In the genomic region with DNA sequence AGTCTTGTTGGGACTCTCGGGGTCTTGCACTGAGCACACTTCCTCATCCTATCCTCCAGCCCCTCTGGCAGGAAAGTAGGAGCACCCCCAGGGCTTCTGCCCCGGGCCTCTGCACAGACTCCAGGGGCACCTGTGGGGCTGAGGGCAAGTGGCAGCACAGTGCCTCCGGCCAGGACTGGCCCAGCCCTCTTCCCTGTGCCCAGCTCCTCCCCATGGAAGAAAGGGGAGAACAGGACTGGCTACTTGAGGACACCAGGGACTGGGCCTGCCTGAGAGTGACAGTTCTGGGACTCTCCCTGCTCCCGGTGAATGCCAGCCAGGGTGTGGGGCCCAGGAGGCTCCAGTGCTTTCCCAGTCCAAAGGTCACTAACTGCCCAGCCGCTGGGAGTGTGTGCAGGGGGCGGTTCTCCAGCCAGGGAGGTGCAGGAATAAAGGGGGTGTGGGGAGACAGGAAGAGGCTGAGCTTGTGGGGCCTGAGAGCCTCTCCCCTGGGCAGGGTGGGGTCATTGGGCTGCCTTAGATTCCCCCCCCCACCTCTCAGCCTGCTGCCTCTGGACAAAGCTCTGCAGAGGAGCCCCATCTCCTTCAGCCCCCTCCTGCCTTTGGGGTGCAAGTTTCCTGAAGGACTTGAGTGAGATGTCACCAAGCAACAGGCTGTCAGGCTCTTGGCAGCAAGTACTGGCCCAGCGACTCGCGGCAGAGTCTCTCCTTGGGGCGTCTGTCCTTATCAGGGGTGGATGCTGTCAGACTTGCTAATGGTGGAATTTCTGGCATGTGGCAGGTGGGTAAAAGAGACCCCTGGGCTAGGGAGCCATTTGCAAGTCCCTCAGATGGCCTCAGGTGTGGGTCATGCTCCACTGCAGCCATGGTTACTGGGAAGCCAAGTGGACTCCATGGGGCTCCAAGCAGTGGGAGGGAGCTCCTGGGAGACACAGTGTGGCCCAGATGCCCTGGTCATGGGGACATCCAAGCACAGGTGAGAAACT, we compare ENCODE assay signal across 1 cellular context.
TF ChIP-seq lines count a peak whose summit lies in the region.

No MANE protein-coding gene starts in this region.

TF ChIP-seq in HepG2, 621 proteins besides CTCF, POLR2A, EP300 and RAD21 (continued from another document and continues in another):
- TF ChIP-seq, protein P1, sequence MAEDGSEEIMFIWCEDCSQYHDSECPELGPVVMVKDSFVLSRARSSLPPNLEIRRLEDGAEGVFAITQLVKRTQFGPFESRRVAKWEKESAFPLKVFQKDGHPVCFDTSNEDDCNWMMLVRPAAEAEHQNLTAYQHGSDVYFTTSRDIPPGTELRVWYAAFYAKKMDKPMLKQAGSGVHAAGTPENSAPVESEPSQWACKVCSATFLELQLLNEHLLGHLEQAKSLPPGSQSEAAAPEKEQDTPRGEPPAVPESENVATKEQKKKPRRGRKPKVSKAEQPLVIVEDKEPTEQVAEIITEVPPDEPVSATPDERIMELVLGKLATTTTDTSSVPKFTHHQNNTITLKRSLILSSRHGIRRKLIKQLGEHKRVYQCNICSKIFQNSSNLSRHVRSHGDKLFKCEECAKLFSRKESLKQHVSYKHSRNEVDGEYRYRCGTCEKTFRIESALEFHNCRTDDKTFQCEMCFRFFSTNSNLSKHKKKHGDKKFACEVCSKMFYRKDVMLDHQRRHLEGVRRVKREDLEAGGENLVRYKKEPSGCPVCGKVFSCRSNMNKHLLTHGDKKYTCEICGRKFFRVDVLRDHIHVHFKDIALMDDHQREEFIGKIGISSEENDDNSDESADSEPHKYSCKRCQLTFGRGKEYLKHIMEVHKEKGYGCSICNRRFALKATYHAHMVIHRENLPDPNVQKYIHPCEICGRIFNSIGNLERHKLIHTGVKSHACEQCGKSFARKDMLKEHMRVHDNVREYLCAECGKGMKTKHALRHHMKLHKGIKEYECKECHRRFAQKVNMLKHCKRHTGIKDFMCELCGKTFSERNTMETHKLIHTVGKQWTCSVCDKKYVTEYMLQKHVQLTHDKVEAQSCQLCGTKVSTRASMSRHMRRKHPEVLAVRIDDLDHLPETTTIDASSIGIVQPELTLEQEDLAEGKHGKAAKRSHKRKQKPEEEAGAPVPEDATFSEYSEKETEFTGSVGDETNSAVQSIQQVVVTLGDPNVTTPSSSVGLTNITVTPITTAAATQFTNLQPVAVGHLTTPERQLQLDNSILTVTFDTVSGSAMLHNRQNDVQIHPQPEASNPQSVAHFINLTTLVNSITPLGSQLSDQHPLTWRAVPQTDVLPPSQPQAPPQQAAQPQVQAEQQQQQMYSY (CRISPR knock-in tag; IDR thresholded peaks at IDR 0.05): no peak
- TF ChIP-seq XRCC5 (optimal IDR thresholded peaks at IDR 0.05; ENCODE audit: low read length) (peak; percentile 64), TCF7L2 (IDR thresholded peaks at IDR 0.05; ENCODE audit: low read depth, low read length) (no peak), IRF2 (CRISPR knock-in tag; IDR thresholded peaks at IDR 0.05) (peak; percentile 92), HNF4A (CRISPR knock-in tag; IDR thresholded peaks at IDR 0.05) (peak; percentile 98), ZNF768 (CRISPR knock-in tag; IDR thresholded peaks at IDR 0.05) (peak; percentile 77), ZNF143 (CRISPR knock-in tag; IDR thresholded peaks at IDR 0.05) (0 out of 2 replicates have a peak, but pooled peaks have one; percentile 64), ZNF841 (CRISPR knock-in tag; IDR thresholded peaks at IDR 0.05; ENCODE audit: borderline replicate concordance) (no peak), ZNF451 (CRISPR knock-in tag; IDR thresholded peaks at IDR 0.05) (peak; percentile 69; the same call in 1 of the 2 replicates), TBP (CRISPR knock-in tag; IDR thresholded peaks at IDR 0.05) (no peak), IRX3 (CRISPR knock-in tag; IDR thresholded peaks at IDR 0.05; ENCODE audit: borderline replicate concordance, low read depth) (no peak), ZBTB7B (CRISPR knock-in tag; IDR thresholded peaks at IDR 0.05) (no peak; the same call in 1 of the 2 replicates), CHD4 (IDR thresholded peaks at IDR 0.05; ENCODE audit: borderline replicate concordance, low read length) (0 out of 2 replicates have a peak, but pooled peaks have one; percentile 49), ZNF775 (CRISPR knock-in tag; IDR thresholded peaks at IDR 0.05; ENCODE audit: borderline replicate concordance) (no peak), SNAI1 (CRISPR knock-in tag; IDR thresholded peaks at IDR 0.05; ENCODE audit: borderline replicate concordance) (0 out of 2 replicates have a peak, but pooled peaks have one; percentile 27), RFX5 (IDR thresholded peaks at IDR 0.05; ENCODE audit: low read depth, low read length) (no peak), ZBTB7A (CRISPR knock-in tag; IDR thresholded peaks at IDR 0.05) (peak; percentile 82; the same call in 1 of the 2 replicates), CC2D1A (CRISPR knock-in tag; IDR thresholded peaks at IDR 0.05) (no peak), BCL6 (CRISPR knock-in tag; IDR thresholded peaks at IDR 0.05) (0 out of 2 replicates have a peak, but pooled peaks have one; percentile 52), ATF1 (CRISPR knock-in tag; IDR thresholded peaks at IDR 0.05) (no peak), SALL1 (CRISPR knock-in tag; IDR thresholded peaks at IDR 0.05) (peak; percentile 82), RFX1 (IDR thresholded peaks at IDR 0.05) (peak; percentile 42; the same call in 1 of the 2 replicates), U2AF2 (IDR thresholded peaks at IDR 0.05; ENCODE audit: low read depth, low read length) (peak; percentile 62; the same call in 1 of the 2 replicates), SIX4 (CRISPR knock-in tag; IDR thresholded peaks at IDR 0.05) (no peak), CBX5 (CRISPR knock-in tag; IDR thresholded peaks at IDR 0.05; ENCODE audit: borderline replicate concordance) (peak; percentile 77; the same call in 1 of the 2 replicates)
- TF ChIP-seq, protein P2, sequence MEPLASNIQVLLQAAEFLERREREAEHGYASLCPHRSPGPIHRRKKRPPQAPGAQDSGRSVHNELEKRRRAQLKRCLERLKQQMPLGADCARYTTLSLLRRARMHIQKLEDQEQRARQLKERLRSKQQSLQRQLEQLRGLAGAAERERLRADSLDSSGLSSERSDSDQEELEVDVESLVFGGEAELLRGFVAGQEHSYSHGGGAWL (CRISPR knock-in tag; IDR thresholded peaks at IDR 0.05): peak; percentile 53; the same call in 1 of the 2 replicates
- TF ChIP-seq, protein P3, sequence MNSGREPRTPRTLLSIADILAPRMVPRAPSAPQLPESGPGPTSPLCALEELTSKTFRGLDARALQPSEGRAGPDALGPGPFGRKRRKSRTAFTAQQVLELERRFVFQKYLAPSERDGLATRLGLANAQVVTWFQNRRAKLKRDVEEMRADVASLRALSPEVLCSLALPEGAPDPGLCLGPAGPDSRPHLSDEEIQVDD (CRISPR knock-in tag; IDR thresholded peaks at IDR 0.05; ENCODE audit: borderline replicate concordance): no peak
- TF ChIP-seq, protein P4, sequence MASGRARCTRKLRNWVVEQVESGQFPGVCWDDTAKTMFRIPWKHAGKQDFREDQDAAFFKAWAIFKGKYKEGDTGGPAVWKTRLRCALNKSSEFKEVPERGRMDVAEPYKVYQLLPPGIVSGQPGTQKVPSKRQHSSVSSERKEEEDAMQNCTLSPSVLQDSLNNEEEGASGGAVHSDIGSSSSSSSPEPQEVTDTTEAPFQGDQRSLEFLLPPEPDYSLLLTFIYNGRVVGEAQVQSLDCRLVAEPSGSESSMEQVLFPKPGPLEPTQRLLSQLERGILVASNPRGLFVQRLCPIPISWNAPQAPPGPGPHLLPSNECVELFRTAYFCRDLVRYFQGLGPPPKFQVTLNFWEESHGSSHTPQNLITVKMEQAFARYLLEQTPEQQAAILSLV (CRISPR knock-in tag; IDR thresholded peaks at IDR 0.05; ENCODE audit: borderline replicate concordance): no peak
- TF ChIP-seq, protein P5, sequence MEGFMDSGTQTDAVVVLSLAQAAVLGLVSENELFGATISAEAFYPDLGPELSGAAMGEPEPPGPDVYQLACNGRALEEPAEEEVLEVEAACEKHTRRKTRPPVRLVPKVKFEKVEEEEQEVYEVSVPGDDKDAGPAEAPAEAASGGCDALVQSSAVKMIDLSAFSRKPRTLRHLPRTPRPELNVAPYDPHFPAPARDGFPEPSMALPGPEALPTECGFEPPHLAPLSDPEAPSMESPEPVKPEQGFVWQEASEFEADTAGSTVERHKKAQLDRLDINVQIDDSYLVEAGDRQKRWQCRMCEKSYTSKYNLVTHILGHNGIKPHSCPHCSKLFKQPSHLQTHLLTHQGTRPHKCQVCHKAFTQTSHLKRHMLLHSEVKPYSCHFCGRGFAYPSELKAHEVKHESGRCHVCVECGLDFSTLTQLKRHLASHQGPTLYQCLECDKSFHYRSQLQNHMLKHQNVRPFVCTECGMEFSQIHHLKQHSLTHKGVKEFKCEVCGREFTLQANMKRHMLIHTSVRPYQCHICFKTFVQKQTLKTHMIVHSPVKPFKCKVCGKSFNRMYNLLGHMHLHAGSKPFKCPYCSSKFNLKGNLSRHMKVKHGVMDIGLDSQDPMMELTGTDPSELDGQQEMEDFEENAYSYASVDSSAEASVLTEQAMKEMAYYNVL (CRISPR knock-in tag; IDR thresholded peaks at IDR 0.05; ENCODE audit: borderline replicate concordance): no peak
- TF ChIP-seq, protein P6, sequence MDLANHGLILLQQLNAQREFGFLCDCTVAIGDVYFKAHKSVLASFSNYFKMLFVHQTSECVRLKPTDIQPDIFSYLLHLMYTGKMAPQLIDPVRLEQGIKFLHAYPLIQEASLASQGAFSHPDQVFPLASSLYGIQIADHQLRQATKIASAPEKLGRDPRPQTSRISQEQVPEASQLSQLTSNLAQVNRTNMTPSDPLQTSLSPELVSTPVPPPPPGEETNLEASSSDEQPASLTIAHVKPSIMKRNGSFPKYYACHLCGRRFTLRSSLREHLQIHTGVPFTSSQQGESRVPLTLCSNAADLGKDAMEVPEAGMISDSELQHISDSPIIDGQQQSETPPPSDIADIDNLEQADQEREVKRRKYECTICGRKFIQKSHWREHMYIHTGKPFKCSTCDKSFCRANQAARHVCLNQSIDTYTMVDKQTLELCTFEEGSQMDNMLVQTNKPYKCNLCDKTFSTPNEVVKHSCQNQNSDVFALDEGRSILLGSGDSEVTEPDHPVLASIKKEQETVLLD (CRISPR knock-in tag; IDR thresholded peaks at IDR 0.05; ENCODE audit: low read depth): no peak; the same call in 1 of the 2 replicates
- TF ChIP-seq, protein P7, sequence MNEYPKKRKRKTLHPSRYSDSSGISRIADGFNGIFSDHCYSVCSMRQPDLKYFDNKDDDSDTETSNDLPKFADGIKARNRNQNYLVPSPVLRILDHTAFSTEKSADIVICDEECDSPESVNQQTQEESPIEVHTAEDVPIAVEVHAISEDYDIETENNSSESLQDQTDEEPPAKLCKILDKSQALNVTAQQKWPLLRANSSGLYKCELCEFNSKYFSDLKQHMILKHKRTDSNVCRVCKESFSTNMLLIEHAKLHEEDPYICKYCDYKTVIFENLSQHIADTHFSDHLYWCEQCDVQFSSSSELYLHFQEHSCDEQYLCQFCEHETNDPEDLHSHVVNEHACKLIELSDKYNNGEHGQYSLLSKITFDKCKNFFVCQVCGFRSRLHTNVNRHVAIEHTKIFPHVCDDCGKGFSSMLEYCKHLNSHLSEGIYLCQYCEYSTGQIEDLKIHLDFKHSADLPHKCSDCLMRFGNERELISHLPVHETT (CRISPR knock-in tag; conservative IDR thresholded peaks at IDR 0.05): peak; percentile 70
- TF ChIP-seq, protein P8, sequence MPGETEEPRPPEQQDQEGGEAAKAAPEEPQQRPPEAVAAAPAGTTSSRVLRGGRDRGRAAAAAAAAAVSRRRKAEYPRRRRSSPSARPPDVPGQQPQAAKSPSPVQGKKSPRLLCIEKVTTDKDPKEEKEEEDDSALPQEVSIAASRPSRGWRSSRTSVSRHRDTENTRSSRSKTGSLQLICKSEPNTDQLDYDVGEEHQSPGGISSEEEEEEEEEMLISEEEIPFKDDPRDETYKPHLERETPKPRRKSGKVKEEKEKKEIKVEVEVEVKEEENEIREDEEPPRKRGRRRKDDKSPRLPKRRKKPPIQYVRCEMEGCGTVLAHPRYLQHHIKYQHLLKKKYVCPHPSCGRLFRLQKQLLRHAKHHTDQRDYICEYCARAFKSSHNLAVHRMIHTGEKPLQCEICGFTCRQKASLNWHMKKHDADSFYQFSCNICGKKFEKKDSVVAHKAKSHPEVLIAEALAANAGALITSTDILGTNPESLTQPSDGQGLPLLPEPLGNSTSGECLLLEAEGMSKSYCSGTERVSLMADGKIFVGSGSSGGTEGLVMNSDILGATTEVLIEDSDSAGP (CRISPR knock-in tag; IDR thresholded peaks at IDR 0.05; ENCODE audit: borderline replicate concordance): peak; percentile 90; the same call in 1 of the 2 replicates
- TF ChIP-seq, protein P9, sequence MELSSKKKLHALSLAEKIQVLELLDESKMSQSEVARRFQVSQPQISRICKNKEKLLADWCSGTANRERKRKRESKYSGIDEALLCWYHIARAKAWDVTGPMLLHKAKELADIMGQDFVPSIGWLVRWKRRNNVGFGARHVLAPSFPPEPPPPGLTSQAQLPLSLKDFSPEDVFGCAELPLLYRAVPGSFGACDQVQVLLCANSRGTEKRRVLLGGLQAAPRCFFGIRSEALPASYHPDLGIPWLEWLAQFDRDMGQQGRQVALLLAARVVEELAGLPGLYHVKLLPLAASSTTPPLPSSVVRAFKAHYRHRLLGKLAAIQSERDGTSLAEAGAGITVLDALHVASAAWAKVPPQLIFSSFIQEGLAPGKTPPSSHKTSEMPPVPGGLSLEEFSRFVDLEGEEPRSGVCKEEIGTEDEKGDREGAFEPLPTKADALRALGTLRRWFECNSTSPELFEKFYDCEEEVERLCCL (CRISPR knock-in tag; IDR thresholded peaks at IDR 0.05; ENCODE audit: borderline replicate concordance): no peak
- TF ChIP-seq, protein P10, sequence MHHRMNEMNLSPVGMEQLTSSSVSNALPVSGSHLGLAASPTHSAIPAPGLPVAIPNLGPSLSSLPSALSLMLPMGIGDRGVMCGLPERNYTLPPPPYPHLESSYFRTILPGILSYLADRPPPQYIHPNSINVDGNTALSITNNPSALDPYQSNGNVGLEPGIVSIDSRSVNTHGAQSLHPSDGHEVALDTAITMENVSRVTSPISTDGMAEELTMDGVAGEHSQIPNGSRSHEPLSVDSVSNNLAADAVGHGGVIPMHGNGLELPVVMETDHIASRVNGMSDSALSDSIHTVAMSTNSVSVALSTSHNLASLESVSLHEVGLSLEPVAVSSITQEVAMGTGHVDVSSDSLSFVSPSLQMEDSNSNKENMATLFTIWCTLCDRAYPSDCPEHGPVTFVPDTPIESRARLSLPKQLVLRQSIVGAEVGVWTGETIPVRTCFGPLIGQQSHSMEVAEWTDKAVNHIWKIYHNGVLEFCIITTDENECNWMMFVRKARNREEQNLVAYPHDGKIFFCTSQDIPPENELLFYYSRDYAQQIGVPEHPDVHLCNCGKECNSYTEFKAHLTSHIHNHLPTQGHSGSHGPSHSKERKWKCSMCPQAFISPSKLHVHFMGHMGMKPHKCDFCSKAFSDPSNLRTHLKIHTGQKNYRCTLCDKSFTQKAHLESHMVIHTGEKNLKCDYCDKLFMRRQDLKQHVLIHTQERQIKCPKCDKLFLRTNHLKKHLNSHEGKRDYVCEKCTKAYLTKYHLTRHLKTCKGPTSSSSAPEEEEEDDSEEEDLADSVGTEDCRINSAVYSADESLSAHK (CRISPR knock-in tag; IDR thresholded peaks at IDR 0.05; ENCODE audit: borderline replicate concordance): no peak
- TF ChIP-seq, protein P11, sequence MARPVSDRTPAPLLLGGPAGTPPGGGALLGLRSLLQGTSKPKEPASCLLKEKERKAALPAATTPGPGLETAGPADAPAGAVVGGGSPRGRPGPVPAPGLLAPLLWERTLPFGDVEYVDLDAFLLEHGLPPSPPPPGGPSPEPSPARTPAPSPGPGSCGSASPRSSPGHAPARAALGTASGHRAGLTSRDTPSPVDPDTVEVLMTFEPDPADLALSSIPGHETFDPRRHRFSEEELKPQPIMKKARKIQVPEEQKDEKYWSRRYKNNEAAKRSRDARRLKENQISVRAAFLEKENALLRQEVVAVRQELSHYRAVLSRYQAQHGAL (CRISPR knock-in tag; IDR thresholded peaks at IDR 0.05; ENCODE audit: not compliant biosample characterization): peak; percentile 55
